ENCODE assay signal across 11 cellular contexts in the genomic region with DNA sequence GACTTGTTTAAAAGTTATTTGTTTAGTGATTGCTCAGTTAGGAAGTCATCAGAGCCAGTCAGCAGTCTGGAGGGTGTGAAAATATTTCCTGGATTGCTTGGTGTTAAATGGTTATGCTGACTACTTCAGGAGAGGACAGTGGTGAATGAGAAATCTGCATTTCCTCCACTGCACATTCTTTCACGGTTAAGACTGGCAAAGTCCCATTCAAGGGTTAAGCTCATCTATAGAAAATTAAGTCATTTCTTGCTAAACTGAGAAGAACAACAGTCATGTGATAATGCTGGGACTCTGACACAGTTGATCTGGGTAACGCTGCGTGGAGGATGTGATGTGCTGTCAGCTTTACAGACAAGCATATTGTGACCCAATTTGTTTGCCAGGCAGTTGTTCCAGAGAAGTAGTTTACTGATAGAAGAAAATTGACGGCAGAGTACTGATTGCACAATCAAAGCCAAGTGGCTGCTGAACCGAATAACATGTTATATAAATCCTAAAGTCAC.
DNase-seq lines count a peak whose midpoint lies in the region; TF ChIP-seq lines count a peak whose summit lies in the region.
"Had no signal": no experiment of that assay in that cellular context is flagged by ENCODE, and none has a peak within 500 bp of the region (broad histone marks: within the 10 kb centered on the region; RNA-seq: fewer than 3 reads in every experiment).

No MANE protein-coding gene starts in this region.

- H3K4me3 ChIP-seq in MM.1S (ENCODE audit: low read length), result no peak overlapping the region

- no peaks in the 10 kb centered on the region for H3K79me2 ChIP-seq in MM.1S (ENCODE audit: low read length)
- H3K79me2 ChIP-seq: parathyroid adenoma had no signal

- peaks cover 10% of the 10 kb centered on the region for H3K4me1 ChIP-seq in MM.1S (ENCODE audit: low read length)
- H3K4me1 ChIP-seq: parathyroid adenoma had no signal

- no peak for TF ChIP-seq CTCF in MM.1S (IDR thresholded peaks at IDR 0.05; ENCODE audit: low read length)

- in situ Hi-C loops in G401 (cut with HindIII; ENCODE audit: low sequenced_read_pairs), result no loop called here

- H3K9me3 ChIP-seq in MM.1S (replicated peaks; ENCODE audit: insufficient read depth, low read length), result no peaks in the 10 kb centered on the region

- H3K27me3 ChIP-seq in MM.1S (replicated peaks; ENCODE audit: insufficient read depth, low read length), result no peaks in the 10 kb centered on the region

- H3K9ac ChIP-seq in MM.1S (ENCODE audit: low read length), result no peak overlapping the region
- H3K9ac ChIP-seq: parathyroid adenoma had no signal

- DNase-seq in G401 (ENCODE audit: low spot score) (peak; percentile 48), globus pallidus (ENCODE audit: low spot score) (peak; percentile 42), putamen (ENCODE audit: low spot score) (peak; percentile 58), MV-4-11 (lab: John Stamatoyannopoulos, UW) (no peak), SIG-M5 (lab: John Stamatoyannopoulos, UW) (no peak), MM.1S (no peak), NCI-H2081 treated with DMSO at 0.1 percent for 48 hours (lab: John Stamatoyannopoulos, UW) (no peak)
- DNase-seq: activated CD4-positive, alpha-beta T cell treated with anti-CD3 and anti-CD28 coated beads for 1 hour; effector CD8-positive, alpha-beta T cell had no signal

- no peak overlapping the region for H2AFZ ChIP-seq in MM.1S (ENCODE audit: low read length)
- H2AFZ ChIP-seq: parathyroid adenoma had no signal

- H3K9me2 ChIP-seq in MM.1S (replicated peaks; ENCODE audit: insufficient read depth, low read length), result no peaks in the 10 kb centered on the region

- H3K27ac ChIP-seq in angular gyrus (ENCODE audit: low read depth, low read length) (peak overlapping the region; percentile 60), MM.1S (ENCODE audit: low read length) (no peak overlapping the region)
- H3K27ac ChIP-seq: parathyroid adenoma had no signal

- no peaks in the 10 kb centered on the region for H4K20me1 ChIP-seq in MM.1S (ENCODE audit: insufficient read depth, low read length)

- H3K36me3 ChIP-seq in MM.1S (replicated peaks; ENCODE audit: insufficient read depth, low read length), result no peaks in the 10 kb centered on the region

- H3F3A ChIP-seq in MM.1S (ENCODE audit: insufficient read depth, low read length), result peaks cover 7% of the 10 kb centered on the region; the same call in 1 of the 2 replicates

- no peak overlapping the region for H3K4me2 ChIP-seq in MM.1S (ENCODE audit: low read depth, low read length)

Comparison
In these comparisons a context has a peak if more than half of its experiments do, and no peak if none do; other contexts are left out.
1. DNase-seq: peak in G401 (single experiment), globus pallidus (single experiment) and putamen (single experiment); none in MV-4-11 (single experiment), SIG-M5 (single experiment), MM.1S (single experiment) and NCI-H2081 treated with DMSO at 0.1 percent for 48 hours (single experiment).